7 cellular contexts compared by ENCODE assay signal in the genomic region with DNA sequence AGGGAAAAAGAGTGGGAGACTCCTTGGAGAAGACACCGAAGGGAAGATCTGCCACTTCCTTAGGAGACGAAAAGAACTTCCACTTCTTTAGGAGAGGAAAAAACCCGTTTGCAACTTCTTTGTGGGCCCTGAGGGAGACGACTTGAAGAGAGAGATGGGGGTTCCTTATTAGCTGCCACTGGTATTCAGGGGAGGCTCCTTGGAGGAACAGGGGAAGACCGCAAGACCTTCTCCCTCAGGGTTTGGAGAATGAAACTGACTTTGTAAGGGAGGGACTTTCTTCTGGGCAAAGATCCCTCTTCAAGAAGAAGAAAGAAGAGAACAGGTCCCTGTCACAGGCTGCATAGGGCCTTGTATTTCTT. TPM values are rescaled to one million over a fixed set of nuclear protein-coding genes. Genes with fewer than 3 reads are reported as not detected.
DNase-seq lines count a peak whose midpoint lies in the region; ATAC-seq lines count a peak whose summit lies in the region.

No MANE protein-coding gene starts in this region.

- no peaks in the 10 kb centered on the region for H3K27me3 ChIP-seq in HUES48 (ENCODE audit: control insufficient read depth, insufficient read depth, low read length)
- H3K27me3 ChIP-seq in iPS DF 6.9 (ENCODE audit: control insufficient read depth, insufficient read depth, low read length), result no peaks in the 10 kb centered on the region

- H3K4me3 Mint-ChIP-seq in activated CD4-positive, alpha-beta memory T cell treated with anti-CD3 and anti-CD28 coated beads, Interleukin-2, amount 10 ng/mL, durations not matched to agents 7 days and 5 days, result peak overlapping the region; percentile 94
- peak overlapping the region; percentile 100 for H3K4me3 Mint-ChIP-seq in stimulated activated naive B cell treated with anti-CD40 and anti-IgM and Interleukin-4, amounts not matched to agents 10 μg/mL and 1 μg/mL and 100 μg/mL, for 72 hours

- no peak for ATAC-seq in stimulated activated naive B cell treated with anti-CD40 and anti-IgM and Interleukin-4, amounts not matched to agents 10 μg/mL and 1 μg/mL and 100 μg/mL, for 72 hours (replicated peaks)
- ATAC-seq in HG03520 (IDR thresholded peaks at IDR 0.05; ENCODE audit: unreplicated experiment), result no peak
- ATAC-seq in GM19023 (IDR thresholded peaks at IDR 0.05; ENCODE audit: unreplicated experiment), result no peak

- peak overlapping the region; percentile 93 for H3K27ac Mint-ChIP-seq in activated CD4-positive, alpha-beta memory T cell treated with anti-CD3 and anti-CD28 coated beads, Interleukin-2, amount 10 ng/mL, durations not matched to agents 7 days and 5 days
- peak overlapping the region; percentile 100 for H3K27ac Mint-ChIP-seq in stimulated activated naive B cell treated with anti-CD40 and anti-IgM and Interleukin-4, amounts not matched to agents 10 μg/mL and 1 μg/mL and 100 μg/mL, for 72 hours

- WGBS in iPS DF 6.9 (ENCODE audit: insufficient coverage, insufficient read length), result no CpG with 5 or more reads among the region's 5 CpGs

- H3K9ac ChIP-seq in HUES48 (ENCODE audit: low read depth, low read length), result peak overlapping the region; percentile 95

- no peaks in the 10 kb centered on the region for H3K9me3 Mint-ChIP-seq in activated CD4-positive, alpha-beta memory T cell treated with anti-CD3 and anti-CD28 coated beads, Interleukin-2, amount 10 ng/mL, durations not matched to agents 7 days and 5 days
- no peaks in the 10 kb centered on the region for H3K9me3 Mint-ChIP-seq in stimulated activated naive B cell treated with anti-CD40 and anti-IgM and Interleukin-4, amounts not matched to agents 10 μg/mL and 1 μg/mL and 100 μg/mL, for 72 hours

- H3K36me3 Mint-ChIP-seq in activated CD4-positive, alpha-beta memory T cell treated with anti-CD3 and anti-CD28 coated beads, Interleukin-2, amount 10 ng/mL, durations not matched to agents 7 days and 5 days (ENCODE audit: low read depth), result peaks cover 4% of the 10 kb centered on the region
- H3K36me3 Mint-ChIP-seq in stimulated activated naive B cell treated with anti-CD40 and anti-IgM and Interleukin-4, amounts not matched to agents 10 μg/mL and 1 μg/mL and 100 μg/mL, for 72 hours, result peaks cover 12 to 22% of the 10 kb centered on the region in 2 donors

- CTCF ChIA-PET in activated CD4-positive, alpha-beta memory T cell treated with anti-CD3 and anti-CD28 coated beads, Interleukin-2, amount 10 ng/mL, durations not matched to agents 7 days and 5 days (lab: Charles Lee), result no interaction called here

- H3K36me3 ChIP-seq in HUES48 (ENCODE audit: control insufficient read depth, insufficient read depth, low read length) (no peaks in the 10 kb centered on the region), iPS DF 6.9 (ENCODE audit: control insufficient read depth, insufficient read depth, low read length) (no peaks in the 10 kb centered on the region; the same call in 1 of the 2 replicates)

- H3K4me1 ChIP-seq in HUES48 (ENCODE audit: control insufficient read depth, insufficient read depth, low read length), result peaks cover 5% of the 10 kb centered on the region; the same call in 1 of the 2 replicates
- peaks cover 3% of the 10 kb centered on the region; the same call in 1 of the 2 replicates for H3K4me1 ChIP-seq in iPS DF 6.9 (ENCODE audit: control insufficient read depth, insufficient read depth, low read length)

- H3K4me3 ChIP-seq in HUES48 (ENCODE audit: low read depth, low read length), result peak overlapping the region; percentile 95
- peak overlapping the region; percentile 94 for H3K4me3 ChIP-seq in iPS DF 6.9 (ENCODE audit: low read length)

- H3K9me3 ChIP-seq in HUES48 (ENCODE audit: control insufficient read depth, insufficient read depth, low read length), result no peaks in the 10 kb centered on the region
- no peaks in the 10 kb centered on the region for H3K9me3 ChIP-seq in iPS DF 6.9 (ENCODE audit: control insufficient read depth, insufficient read depth, low read length)

- no peak for DNase-seq in activated CD4-positive, alpha-beta memory T cell treated with anti-CD3 and anti-CD28 coated beads, Interleukin-2, amount 10 ng/mL, durations not matched to agents 7 days and 5 days
- no peak for DNase-seq in iPS DF 6.9 (ENCODE audit: low read depth, low spot score)
- no peak for DNase-seq in stimulated activated naive B cell treated with anti-CD40 and anti-IgM and Interleukin-4, amounts not matched to agents 10 μg/mL and 1 μg/mL and 100 μg/mL, for 72 hours
- no peak for DNase-seq in activated CD4-positive, CD25-positive, alpha-beta regulatory T cell treated with anti-CD3 and anti-CD28 coated beads, Interleukin-2, amount 50 U/mL, for 72 hours

- POLR2A ChIA-PET in activated CD4-positive, alpha-beta memory T cell treated with anti-CD3 and anti-CD28 coated beads, Interleukin-2, amount 10 ng/mL, durations not matched to agents 7 days and 5 days (lab: Charles Lee), result interaction anchor here (0.6 to 3.2 kb wide), 6 partner anchors 8 to 1207 kb away, joined by 3 to 9 read pairs (median 4); a partner anchor contains a TSS

- peak overlapping the region; percentile 97 for H3K27ac ChIP-seq in HUES48 (ENCODE audit: low read depth, low read length)
- no peak overlapping the region for H3K27ac ChIP-seq in iPS DF 6.9 (ENCODE audit: low read length)

- no peaks in the 10 kb centered on the region for H3K27me3 Mint-ChIP-seq in activated CD4-positive, alpha-beta memory T cell treated with anti-CD3 and anti-CD28 coated beads, Interleukin-2, amount 10 ng/mL, durations not matched to agents 7 days and 5 days
- no peaks in the 10 kb centered on the region for H3K27me3 Mint-ChIP-seq in stimulated activated naive B cell treated with anti-CD40 and anti-IgM and Interleukin-4, amounts not matched to agents 10 μg/mL and 1 μg/mL and 100 μg/mL, for 72 hours

- H3K4me1 Mint-ChIP-seq in activated CD4-positive, alpha-beta memory T cell treated with anti-CD3 and anti-CD28 coated beads, Interleukin-2, amount 10 ng/mL, durations not matched to agents 7 days and 5 days, result peaks cover 42% of the 10 kb centered on the region
- H3K4me1 Mint-ChIP-seq in stimulated activated naive B cell treated with anti-CD40 and anti-IgM and Interleukin-4, amounts not matched to agents 10 μg/mL and 1 μg/mL and 100 μg/mL, for 72 hours, result peaks cover 26 to 62% of the 10 kb centered on the region in 2 donors

RNA-seq across cellular contexts. Expression of a gene that starts 0.4 kb away (rescaled TPM):
- 10 to 100 TPM; 17.9 to 27.1 TPM for total RNA-seq in activated CD4-positive, alpha-beta memory T cell treated with anti-CD3 and anti-CD28 coated beads, Interleukin-2, amount 10 ng/mL, durations not matched to agents 7 days and 5 days

RNA-seq across cellular contexts. Expression of a gene that starts 0.9 kb away (rescaled TPM):
- total RNA-seq in activated CD4-positive, alpha-beta memory T cell treated with anti-CD3 and anti-CD28 coated beads, Interleukin-2, amount 10 ng/mL, durations not matched to agents 7 days and 5 days, result 10 to 100 TPM; 18.8 to 25.2 TPM

RNA-seq across cellular contexts. Expression of a gene that starts 21.7 kb away (rescaled TPM):
- total RNA-seq in activated CD4-positive, alpha-beta memory T cell treated with anti-CD3 and anti-CD28 coated beads, Interleukin-2, amount 10 ng/mL, durations not matched to agents 7 days and 5 days, result 1 to 10 TPM; 8.0 to 9.6 TPM

RNA-seq across cellular contexts. Expression of a gene that starts 29.2 kb away (rescaled TPM):
- total RNA-seq in activated CD4-positive, alpha-beta memory T cell treated with anti-CD3 and anti-CD28 coated beads, Interleukin-2, amount 10 ng/mL, durations not matched to agents 7 days and 5 days, result 1 to 10 TPM; 4.3 to 5.4 TPM

RNA-seq across cellular contexts. Expression of a gene that starts 34.1 kb away (rescaled TPM):
- total RNA-seq in activated CD4-positive, alpha-beta memory T cell treated with anti-CD3 and anti-CD28 coated beads, Interleukin-2, amount 10 ng/mL, durations not matched to agents 7 days and 5 days, result 10 to 100 TPM; 10.8 to 11.2 TPM
